In the genomic region with DNA sequence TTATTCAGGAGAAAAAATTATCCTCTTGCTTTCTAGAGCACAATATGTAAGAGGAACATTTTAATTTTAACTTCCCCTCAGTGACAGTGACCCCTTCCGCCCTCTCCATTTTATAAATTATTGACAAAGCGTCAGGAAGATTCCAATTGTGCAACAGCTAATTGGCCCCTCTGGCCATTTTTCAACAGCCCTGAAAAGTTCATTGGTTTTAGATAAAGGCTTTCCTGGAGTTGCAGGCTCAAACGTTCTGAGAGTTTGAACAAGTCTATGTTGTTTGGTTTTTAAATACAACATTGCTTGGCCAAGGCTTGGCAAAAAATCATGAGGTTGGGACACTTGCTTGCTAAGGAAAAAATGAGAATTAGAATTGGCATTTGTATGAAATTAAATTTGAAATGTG, we compare ENCODE assay signal across 33 cellular contexts.
"Had no signal": no experiment of that assay in that cellular context is flagged by ENCODE, and none has a peak within 500 bp of the region (broad histone marks: within the 10 kb centered on the region; RNA-seq: fewer than 3 reads in every experiment).

No MANE protein-coding gene starts in this region.

- H3K9me3 ChIP-seq: ascending aorta had no signal

- DNase-seq: activated B cell treated with CpG ODN at 0.5 μM for 24 hours; activated CD4-positive, alpha-beta memory T cell treated with anti-CD3 and anti-CD28 coated beads, Interleukin-2, amount 10 ng/mL, durations not matched to agents 7 days and 5 days; activated CD4-positive, alpha-beta T cell treated with anti-CD3 and anti-CD28 coated beads for 4 hours; activated CD4-positive, CD25-positive, alpha-beta regulatory T cell treated with anti-CD3 and anti-CD28 coated beads, Interleukin-2, amount 50 U/mL, for 72 hours; activated CD8-positive, alpha-beta memory T cell treated with anti-CD3 and anti-CD28 coated beads for 24 hours; activated CD8-positive, alpha-beta memory T cell treated with anti-CD3 and anti-CD28 coated beads, Interleukin-2, amount 10 ng/mL, durations not matched to agents 7 days and 5 days; activated CD8-positive, alpha-beta memory T cell treated with anti-CD3 and anti-CD28 coated beads, Interleukin-2, amount 50 U/mL, for 48 hours; activated effector memory CD4-positive, alpha-beta T cell treated with Interleukin-2 at 50 U/mL for 16 hours; activated naive CD4-positive, alpha-beta T cell treated with anti-CD3 and anti-CD28 coated beads, Interleukin-2, amount 10 ng/mL, durations not matched to agents 7 days and 5 days; activated naive CD8-positive, alpha-beta T cell treated with anti-CD3 and anti-CD28 coated beads, Interleukin-2, amount 50 U/mL, for 24 hours; activated T-cell treated with anti-CD3 and anti-CD28 coated beads, Interleukin-2, amount 50 U/mL, for 48 hours; Karpas-422; KBM-7; NCI-H1105; NCI-H1436; NCI-H1694; NCI-H1930; NCI-H2081 treated with DMSO at 0.1 percent for 48 hours; NCI-H226; NCI-H446 treated with DMSO at 0.1 percent for 48 hours; NCI-H524; NCI-H69; NK-92 treated with Interleukin-12 subunit alpha and Interleukin-12 subunit beta, amount 100 ng/mL, for 24 hours; PC-9; Right ventricle myocardium superior; SW 1271; T-helper 1 cell; T-helper 2 cell; T-helper 9 cell had no signal

- H3K36me3 ChIP-seq: ascending aorta, cardiac muscle cell had no signal

- ATAC-seq: activated CD8-positive, alpha-beta memory T cell treated with anti-CD3 and anti-CD28 coated beads, Interleukin-2, amount 10 ng/mL, durations not matched to agents 7 days and 5 days; activated naive CD8-positive, alpha-beta T cell treated with anti-CD3 and anti-CD28 coated beads, Interleukin-2, amount 50 U/mL, for 24 hours had no signal

- H3K27me3 ChIP-seq: ascending aorta, cardiac muscle cell had no signal

- H3K4me2 ChIP-seq: PC-9 had no signal

- H3K27ac ChIP-seq: ascending aorta, cardiac muscle cell, PC-9, RWPE1, VCaP had no signal

- H2AFZ ChIP-seq: PC-9 had no signal

- H3K4me3 ChIP-seq: ascending aorta, cardiac muscle cell, PC-9 had no signal
